9 cellular contexts compared by ENCODE assay signal in genomic region chr1:36159614-36160387, GRCh38. TPM values are rescaled to one million over a fixed set of nuclear protein-coding genes. Genes with fewer than 3 reads are reported as not detected.
DNase-seq lines count a peak whose midpoint lies in the region; ATAC-seq and TF ChIP-seq lines count a peak whose summit lies in the region.
"Had no signal": no experiment of that assay in that cellular context is flagged by ENCODE, and none has a peak within 500 bp of the region (broad histone marks: within the 10 kb centered on the region; RNA-seq: fewer than 3 reads in every experiment).

No MANE protein-coding gene starts in this region.

- H3K27me3 ChIP-seq in PC-9 (ENCODE audit: insufficient read depth, low read depth) (no peaks in the 10 kb centered on the region), endodermal cell (ENCODE audit: control insufficient read depth, insufficient read depth, low read length, poor library complexity, severe bottlenecking) (no peaks in the 10 kb centered on the region)

- H3K27me3 Mint-ChIP-seq in endodermal cell (ENCODE audit: insufficient read depth) (peaks cover under 1% of the 10 kb centered on the region), osteocyte (ENCODE audit: unreplicated experiment) (no peaks in the 10 kb centered on the region)

- TF ChIP-seq CTCF in PC-9 (conservative IDR thresholded peaks at IDR 0.05) (no peak), endodermal cell (conservative IDR thresholded peaks at IDR 0.05) (no peak), osteocyte (IDR thresholded peaks at IDR 0.05) (no peak)

- 94 to 97% methylated on average over 10 of the region's 10 CpGs for WGBS in endodermal cell (ENCODE audit: insufficient coverage in 1 of 2, insufficient read length in 1 of 2), 2 experiments

- peaks cover 25% of the 10 kb centered on the region; the same call in 1 of the 2 replicates for H3F3A ChIP-seq in PC-9 (ENCODE audit: insufficient read depth, low read depth)

- no peak for ATAC-seq in GM21723 (IDR thresholded peaks at IDR 0.05; ENCODE audit: unreplicated experiment)

- H3K27ac ChIP-seq in PC-9 (peak overlapping the region; percentile 55; the same call in 1 of the 2 replicates), endodermal cell (ENCODE audit: low read depth, low read length) (no peak overlapping the region)

- H4K20me1 ChIP-seq in PC-9 (ENCODE audit: insufficient read depth): peaks cover 14% of the 10 kb centered on the region; the same call in 1 of the 2 replicates

- POLR2A ChIA-PET in PC-9 (lab: Charles Lee; ENCODE audit: unreplicated experiment): no interaction called here

- H3K4me3 ChIP-seq in PC-9 (no peak overlapping the region), endodermal cell (ENCODE audit: low read length) (no peak overlapping the region)

- H3K27ac Mint-ChIP-seq in endodermal cell (peak overlapping the region; percentile 87), osteocyte (ENCODE audit: unreplicated experiment) (peak overlapping the region; percentile 38)

- H3K4me3 Mint-ChIP-seq in endodermal cell (no peak overlapping the region), osteocyte (ENCODE audit: unreplicated experiment) (peak overlapping the region; percentile 30)

- H3K9me2 ChIP-seq in PC-9 (ENCODE audit: insufficient read depth): no peaks in the 10 kb centered on the region

- CTCF ChIA-PET in PC-9 (lab: Charles Lee): interaction anchor here (0.6 to 1.1 kb wide), 2 partner anchors 10 to 33 kb away, joined by 3 to 9 read pairs; partner anchors contain the start of gene TRAPPC3

- no peaks in the 10 kb centered on the region for H3K9me3 ChIP-seq in PC-9 (ENCODE audit: insufficient read depth, low read depth)
- no peaks in the 10 kb centered on the region for H3K9me3 ChIP-seq in endodermal cell (ENCODE audit: control insufficient read depth, low read length)

- H3K4me1 Mint-ChIP-seq in endodermal cell (peaks cover 60% of the 10 kb centered on the region), osteocyte (ENCODE audit: unreplicated experiment) (peaks cover 66% of the 10 kb centered on the region)

- H3K4me1 ChIP-seq in PC-9 (replicated peaks; ENCODE audit: insufficient read depth): peaks cover 56% of the 10 kb centered on the region
- peaks cover 32% of the 10 kb centered on the region for H3K4me1 ChIP-seq in endodermal cell (ENCODE audit: control insufficient read depth, insufficient read depth, low read length)

- peak overlapping the region; percentile 56 for H3K4me2 ChIP-seq in PC-9

- no peak overlapping the region for H3K9ac ChIP-seq in endodermal cell (ENCODE audit: extremely low read depth, low read length, poor library complexity, severe bottlenecking)

- peaks cover 26% of the 10 kb centered on the region for H3K36me3 Mint-ChIP-seq in endodermal cell (ENCODE audit: low read depth)
- H3K36me3 Mint-ChIP-seq in osteocyte (ENCODE audit: unreplicated experiment): peaks cover 8% of the 10 kb centered on the region

- H3K36me3 ChIP-seq in PC-9 (ENCODE audit: low read depth) (no peaks in the 10 kb centered on the region), endodermal cell (ENCODE audit: control insufficient read depth, insufficient read depth, low read length) (peaks cover 42% of the 10 kb centered on the region)

- H3K79me2 ChIP-seq in PC-9 (ENCODE audit: low read depth): peaks cover 88% of the 10 kb centered on the region

- intact Hi-C loops in PC-9 (cut with micrococcal nuclease; ENCODE audit: unreplicated experiment): no loop called here

- BruUV-seq in PC-9 (replicated peaks; lab: Mats Ljungman, UMichigan): no TSS peak

- peak in 10 of 14 donors; percentile 13 to 71 (median 54) for DNase-seq in C1 segment of cervical spinal cord (lab: John Stamatoyannopoulos, UW)
- no peak for DNase-seq in PC-9
- no peak for DNase-seq in endodermal cell
- no peak for DNase-seq in osteocyte (ENCODE audit: extremely low spot score, unreplicated experiment)
- no peak for DNase-seq in SHP77 (lab: John Stamatoyannopoulos, UW)
- no peak for DNase-seq in EL
- no peak for DNase-seq in ureter (ENCODE audit: low spot score)
- DNase-seq: effector CD8-positive, alpha-beta T cell had no signal

- H2AFZ ChIP-seq in PC-9: no peak overlapping the region

- H3K9me3 Mint-ChIP-seq in endodermal cell (no peaks in the 10 kb centered on the region), osteocyte (ENCODE audit: unreplicated experiment) (no peaks in the 10 kb centered on the region)

RNA-seq across cellular contexts. Expression of gene MAP7D1, which starts 3.8 kb away (rescaled TPM):
- total RNA-seq in PC-9 (2021): 150 and 173 TPM in 2 replicates
- 100 to 1,000 TPM; 119 to 120 TPM for total RNA-seq in endodermal cell
- 121 TPM for polyA plus RNA-seq in endodermal cell (2013, experiment 1 of 2)
- polyA plus RNA-seq in endodermal cell (2013, experiment 2 of 2): 114 TPM
- total RNA-seq in osteocyte: 157 and 163 TPM in 2 replicates
- 68.3 TPM for total RNA-seq in ureter

RNA-seq across cellular contexts. Expression of gene TRAPPC3, which starts 10.5 kb away (rescaled TPM):
- total RNA-seq in PC-9 (2021): 112 and 116 TPM in 2 replicates
- total RNA-seq in endodermal cell: 10 to 100 TPM; 61.5 to 79.9 TPM
- polyA plus RNA-seq in endodermal cell (2013, experiment 1 of 2): 69.1 TPM
- 71.4 TPM for polyA plus RNA-seq in endodermal cell (2013, experiment 2 of 2)
- 68.9 and 72.4 TPM in 2 replicates for total RNA-seq in osteocyte
- total RNA-seq in ureter: 55.0 TPM

RNA-seq across cellular contexts. Expression of gene COL8A2, which starts 34.8 kb away (rescaled TPM):
- total RNA-seq in PC-9 (2021) (0.20 and 0.28 TPM in 2 replicates), endodermal cell (under 1 TPM; 0.18 to 0.40 TPM), osteocyte (8.2 and 10.1 TPM in 2 replicates), ureter (8.0 TPM)
- 1.7 TPM for polyA plus RNA-seq in endodermal cell (2013, experiment 1 of 2)
- 1.7 TPM for polyA plus RNA-seq in endodermal cell (2013, experiment 2 of 2)

Comparison
In these comparisons a context has a peak if more than half of its experiments do, and no peak if none do; other contexts are left out.
1. DNase-seq: peak in C1 segment of cervical spinal cord (10 of 14); none in PC-9 (0 of 2), endodermal cell (single experiment), osteocyte (single experiment), SHP77 (0 of 2), EL (single experiment) and ureter (single experiment).